In genomic region chr14:84859116-84859515, GRCh38 we compare ENCODE assay signal across 8 cellular contexts.
"Had no signal": no experiment of that assay in that cellular context is flagged by ENCODE, and none has a peak within 500 bp of the region (broad histone marks: within the 10 kb centered on the region; RNA-seq: fewer than 3 reads in every experiment).

No MANE protein-coding gene starts in this region.

- ATAC-seq: HCT116, K562 had no signal

- DNase-seq: GM23248, GOT3, H7, IMR-90 had no signal

- H3K9ac ChIP-seq: GM23248 had no signal

- H3K36me3 ChIP-seq: HAP-1 had no signal

- H3K4me3 ChIP-seq: GM23248, HAP-1, K562 had no signal

- FAIRE-seq: HTR-8/SVneo, K562 had no signal

- H3K4me1 ChIP-seq: HAP-1 had no signal

- H3K9me3 ChIP-seq: HAP-1 had no signal

- H3K27ac ChIP-seq: GM23248 had no signal

- H2AFZ ChIP-seq: GM23248 had no signal
